Comparison of ENCODE assay signal across 20 cellular contexts in genomic region chr10:50422259-50422658, GRCh38.
DNase-seq lines count a peak whose midpoint lies in the region; ATAC-seq and TF ChIP-seq lines count a peak whose summit lies in the region.
"Had no signal": no experiment of that assay in that cellular context is flagged by ENCODE, and none has a peak within 500 bp of the region (broad histone marks: within the 10 kb centered on the region; RNA-seq: fewer than 3 reads in every experiment).

No MANE protein-coding gene starts in this region.

- H4K20me1 ChIP-seq in IMR-90 (ENCODE audit: insufficient read depth, low read length) = 0 out of 2 replicates have a peak, but pooled peaks cover 5% of the 10 kb centered on the region

- no peaks in the 10 kb centered on the region for H3K36me3 ChIP-seq in IMR-90 (ENCODE audit: control insufficient read depth, insufficient read depth, low read length)
- H3K36me3 ChIP-seq: right atrium auricular region, upper lobe of left lung had no signal

- no TSS peak for BruUV-seq in IMR-90 (replicated peaks; lab: Mats Ljungman, UMichigan)

- DNase-seq in CD1c-positive myeloid dendritic cell (ENCODE audit: extremely low spot score) (peak; percentile 79), IMR-90 (peak; percentile 24), caudate nucleus (lab: John Stamatoyannopoulos, UW) (peak in 9 of 61 donors; percentile 7 to 49 (median 23)), medulla oblongata (ENCODE audit: extremely low spot score) (peak; percentile 73), NCI-H82 (lab: John Stamatoyannopoulos, UW) (no peak)
- DNase-seq: activated CD4-positive, alpha-beta memory T cell treated with anti-CD3 and anti-CD28 coated beads, Interleukin-2, amount 10 ng/mL, durations not matched to agents 7 days and 5 days; activated naive CD4-positive, alpha-beta T cell treated with anti-CD3 and anti-CD28 coated beads, Interleukin-2, amount 50 U/mL, for 16 hours; activated T-cell treated with anti-CD3 and anti-CD28 coated beads, Interleukin-2, amount 50 U/mL, for 24 hours; foreskin melanocyte; left cardiac atrium; NCI-H524; OCI-M1; stimulated activated naive CD8-positive, alpha-beta T cell treated with anti-CD3 and anti-CD28 coated beads, Interleukin-15, Interleukin-2, amounts not matched to agents 100 U/mL and 50 U/mL, for 24 hours; T-helper 17 cell; upper lobe of left lung had no signal

- H3K9me3 ChIP-seq in IMR-90 (ENCODE audit: control insufficient read depth, insufficient read depth, low read length) = no peaks in the 10 kb centered on the region
- H3K9me3 ChIP-seq: right atrium auricular region, SJSA1, upper lobe of left lung had no signal

- no peak for TF ChIP-seq POLR2A in IMR-90 (IDR thresholded peaks at IDR 0.05; ENCODE audit: low read depth, low read length)

- H3K4me3 ChIP-seq in IMR-90 (ENCODE audit: insufficient read depth, low read depth, low read length) = no peak overlapping the region
- H3K4me3 ChIP-seq: right atrium auricular region, SJSA1, upper lobe of left lung had no signal

- H3K4me1 ChIP-seq in IMR-90 (ENCODE audit: control insufficient read depth, insufficient read depth, low read length) = peaks cover 4% of the 10 kb centered on the region; the same call in 1 of the 2 replicates

- H4K5ac ChIP-seq in IMR-90 (ENCODE audit: low read depth, low read length) = no peak overlapping the region

- H3K14ac ChIP-seq in IMR-90 (replicated peaks; ENCODE audit: low read depth, low read length) = no peak overlapping the region

- H3K4me2 ChIP-seq in IMR-90 (ENCODE audit: low read depth, low read length) = no peak overlapping the region

- no peak for TF ChIP-seq RAD21 in IMR-90 (IDR thresholded peaks at IDR 0.05; ENCODE audit: low read length)

- 10% methylated on average over 2 of the region's 4 CpGs; no CpG with 5 or more reads in 1 of the 2 experiments for whole genome bisulfite sequencing in IMR-90 (ENCODE audit: extremely low coverage in 2 of 2, insufficient read length in 1 of 2), 2 experiments

- H3K9ac ChIP-seq in IMR-90 (ENCODE audit: low read depth, low read length) = no peak overlapping the region

- intact Hi-C loops in IMR-90 (cut with micrococcal nuclease) = no loop called here

- H2BK120ac ChIP-seq in IMR-90 (ENCODE audit: low read depth, low read length) = no peak overlapping the region

- no peak overlapping the region for H3K23ac ChIP-seq in IMR-90 (ENCODE audit: low read depth, low read length)

- no peak overlapping the region for H2BK20ac ChIP-seq in IMR-90 (ENCODE audit: low read depth, low read length)

- in situ Hi-C loops in IMR-90 (cut with MboI; ENCODE audit: low sequenced_read_pairs) = no loop called here

- H2AK9ac ChIP-seq in IMR-90 (replicated peaks; ENCODE audit: low read depth, low read length, poor library complexity) = no peak overlapping the region

- H4K8ac ChIP-seq in IMR-90 (ENCODE audit: low read depth in 2 of 2, low read length in 2 of 2) = no peak overlapping the region

- no peak overlapping the region for H3K56ac ChIP-seq in IMR-90 (ENCODE audit: extremely low read depth, insufficient read depth, low read length)

- no peak overlapping the region for H3K27ac ChIP-seq in IMR-90 (ENCODE audit: insufficient read depth, low read length)
- H3K27ac ChIP-seq in caudate nucleus (ENCODE audit: low read depth, low read length) = peak overlapping the region; percentile 69
- H3K27ac ChIP-seq: SJSA1 had no signal

- no peak overlapping the region for H4K91ac ChIP-seq in IMR-90 (ENCODE audit: insufficient read depth, low read depth, low read length)

- no peak for TF ChIP-seq CTCF in IMR-90 (conservative IDR thresholded peaks at IDR 0.05; ENCODE audit: low read depth, low read length)

- CTCF ChIA-PET in IMR-90 (lab: Yijun Ruan, JAX) = no interaction called here

- POLR2A ChIA-PET in IMR-90 (lab: Charles Lee; ENCODE audit: unreplicated experiment) = no interaction called here

- no peak overlapping the region for H2AFZ ChIP-seq in IMR-90 (replicated peaks; ENCODE audit: low read length, poor library complexity)

- no peak for ATAC-seq in IMR-90 (ENCODE audit: low read depth)
- ATAC-seq in GM18858 (IDR thresholded peaks at IDR 0.05; ENCODE audit: unreplicated experiment) = no peak
- no peak for ATAC-seq in HG03045 (IDR thresholded peaks at IDR 0.05; ENCODE audit: unreplicated experiment)
- ATAC-seq in GM21447 (IDR thresholded peaks at IDR 0.05; ENCODE audit: unreplicated experiment) = no peak
- ATAC-seq: left cardiac atrium; stimulated activated naive CD8-positive, alpha-beta T cell treated with anti-CD3 and anti-CD28 coated beads, Interleukin-15, Interleukin-2, amounts not matched to agents 100 U/mL and 50 U/mL, for 24 hours; T-helper 17 cell had no signal

- H3K4ac ChIP-seq in IMR-90 (ENCODE audit: low read depth, low read length) = no peak overlapping the region

- no peak overlapping the region for H3K18ac ChIP-seq in IMR-90 (ENCODE audit: low read depth, low read length)

- no peak overlapping the region for H2BK15ac ChIP-seq in IMR-90 (ENCODE audit: low read depth, low read length)

- no peaks in the 10 kb centered on the region for H3K27me3 ChIP-seq in IMR-90 (ENCODE audit: control insufficient read depth, insufficient read depth, low read length)
- H3K27me3 ChIP-seq: right atrium auricular region, SJSA1, upper lobe of left lung had no signal

- peaks cover 4 to 20% of the 10 kb centered on the region in 2 experiments for H3K79me1 ChIP-seq in IMR-90 (ENCODE audit: low read depth in 1 of 2, low read length in 2 of 2)

- no peak overlapping the region for H2BK5ac ChIP-seq in IMR-90 (ENCODE audit: low read depth, low read length, poor library complexity, severe bottlenecking)

- peaks cover 7% of the 10 kb centered on the region for H3K9me1 ChIP-seq in IMR-90 (ENCODE audit: insufficient read depth, low read length)

- H2AK5ac ChIP-seq in IMR-90 (ENCODE audit: low read depth, low read length) = no peak overlapping the region

- dilution Hi-C loops in IMR-90 (cut with HindIII; ENCODE audit: low sequenced_read_pairs, unreplicated experiment) = no loop called here

TF ChIP-seq in IMR-90, 13 proteins besides CTCF, POLR2A, EP300 and RAD21:
- no peak for TF ChIP-seq CHD1 (IDR thresholded peaks at IDR 0.05; ENCODE audit: low read depth, low read length)
- TF ChIP-seq SMC3 (IDR thresholded peaks at IDR 0.05; ENCODE audit: low read depth, low read length) = no peak
- TF ChIP-seq MXI1 (IDR thresholded peaks at IDR 0.05; ENCODE audit: borderline replicate concordance, low read depth, low read length) = no peak
- TF ChIP-seq NFE2L2 (IDR thresholded peaks at IDR 0.05; ENCODE audit: low read depth, low read length) = no peak
- TF ChIP-seq USF2 (IDR thresholded peaks at IDR 0.05; ENCODE audit: low read depth, low read length) = no peak
- no peak for TF ChIP-seq MAZ (IDR thresholded peaks at IDR 0.05; ENCODE audit: borderline replicate concordance, low read depth, low read length)
- no peak for TF ChIP-seq RFX5 (IDR thresholded peaks at IDR 0.05; ENCODE audit: low read depth, low read length)
- no peak for TF ChIP-seq MAFK (IDR thresholded peaks at IDR 0.05; ENCODE audit: low read depth, low read length)
- TF ChIP-seq BHLHE40 (IDR thresholded peaks at IDR 0.05; ENCODE audit: low read depth, low read length) = no peak
- TF ChIP-seq RCOR1 (IDR thresholded peaks at IDR 0.05; ENCODE audit: insufficient replicate concordance, low read length) = no peak
- no peak for TF ChIP-seq CEBPB (IDR thresholded peaks at IDR 0.05; ENCODE audit: low read depth, low read length)
- TF ChIP-seq ELK1 (IDR thresholded peaks at IDR 0.05; ENCODE audit: borderline replicate concordance, low read depth, low read length) = no peak
- no peak for TF ChIP-seq FOS (IDR thresholded peaks at IDR 0.05; ENCODE audit: low read depth, low read length)
